Comparison of ENCODE assay signal across 9 cellular contexts in the genomic region with DNA sequence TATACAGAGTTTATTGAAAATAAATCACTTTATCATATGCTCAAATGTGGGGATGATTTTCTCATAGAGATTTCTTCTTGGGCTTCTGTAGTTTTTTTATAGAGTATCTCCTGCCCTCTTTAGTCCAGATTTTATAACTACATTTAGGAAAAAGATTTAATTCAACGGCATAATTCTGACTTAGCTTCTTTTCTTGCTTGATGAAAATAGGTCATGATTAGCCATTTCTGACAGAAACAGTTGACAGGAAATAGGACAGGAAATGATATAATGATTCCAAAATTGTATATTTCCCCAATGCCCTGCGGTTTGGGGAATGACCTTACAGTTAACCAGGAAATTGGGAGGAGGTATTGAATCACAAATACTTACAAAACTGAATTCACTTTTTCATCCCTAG.
DNase-seq lines count a peak whose midpoint lies in the region; ATAC-seq and TF ChIP-seq lines count a peak whose summit lies in the region.
"Had no signal": no experiment of that assay in that cellular context is flagged by ENCODE, and none has a peak within 500 bp of the region (broad histone marks: within the 10 kb centered on the region; RNA-seq: fewer than 3 reads in every experiment).

No MANE protein-coding gene starts in this region.

- H3K9me3 Mint-ChIP-seq in brain (peaks cover 0 to 3% (median under 1%) of the 10 kb centered on the region in 5 experiments), nephron (no peaks in the 10 kb centered on the region)

- no peaks in the 10 kb centered on the region for H3K27me3 Mint-ChIP-seq in brain
- H3K27me3 Mint-ChIP-seq in nephron (ENCODE audit: low read depth): no peaks in the 10 kb centered on the region

- TF ChIP-seq CTCF in brain (conservative IDR thresholded peaks at IDR 0.05) (peak; percentile 51 to 63), nephron (IDR thresholded peaks at IDR 0.05; ENCODE audit: unreplicated experiment in 3 of 3) (peak; percentile 29 to 53 (median 31))

- H3K4me1 Mint-ChIP-seq in brain: peaks cover 16% of the 10 kb centered on the region
- peaks cover 27% of the 10 kb centered on the region for H3K4me1 Mint-ChIP-seq in nephron

- ATAC-seq in GM21381 (IDR thresholded peaks at IDR 0.05; ENCODE audit: unreplicated experiment): no peak
- ATAC-seq in HG02973 (IDR thresholded peaks at IDR 0.05; ENCODE audit: unreplicated experiment): no peak

- H3K4me3 Mint-ChIP-seq in brain (no peak overlapping the region), nephron (no peak overlapping the region)

- peak overlapping the region in 1 of 5 experiments; percentile 0 for H3K27ac Mint-ChIP-seq in brain
- peak overlapping the region; percentile 64 to 74 (median 72) for H3K27ac Mint-ChIP-seq in nephron

- no peaks in the 10 kb centered on the region for H3K36me3 Mint-ChIP-seq in brain
- H3K36me3 Mint-ChIP-seq in nephron (ENCODE audit: low read depth): no peaks in the 10 kb centered on the region

- DNase-seq in EH (ENCODE audit: low read depth): peak; percentile 60
- peak; percentile 3 for DNase-seq in NCI-H1105 (lab: John Stamatoyannopoulos, UW)
- DNase-seq in putamen (ENCODE audit: low spot score): no peak
- DNase-seq in NCI-H2029 (lab: John Stamatoyannopoulos, UW): no peak
- DNase-seq: midbrain had no signal

Comparison
In these comparisons a context has a peak if more than half of its experiments do, and no peak if none do; other contexts are left out.
1. DNase-seq: peak in EH (single experiment) and NCI-H1105 (single experiment); none in putamen (single experiment) and NCI-H2029 (single experiment).